In genomic region chr10:128694532-128694931, GRCh38 we compare ENCODE assay signal across 1 cellular context.
TF ChIP-seq lines count a peak whose summit lies in the region.

No MANE protein-coding gene starts in this region.

TF ChIP-seq in GM23338, 12 proteins besides CTCF, POLR2A, EP300 and RAD21 (continued from another document):
- TF ChIP-seq REST (IDR thresholded peaks at IDR 0.05; ENCODE audit: unreplicated experiment) (no peak), ZNF331 (CRISPR knock-in tag; IDR thresholded peaks at IDR 0.05; ENCODE audit: low read depth) (no peak), JUNB (IDR thresholded peaks at IDR 0.05; ENCODE audit: unreplicated experiment) (no peak), NANOG (IDR thresholded peaks at IDR 0.05; ENCODE audit: borderline replicate concordance) (no peak), POLR2AphosphoS5 (IDR thresholded peaks at IDR 0.05; ENCODE audit: low read depth) (no peak), CREB1 (CRISPR knock-in tag; IDR thresholded peaks at IDR 0.05; ENCODE audit: low read depth) (no peak), ETS1 (IDR thresholded peaks at IDR 0.05) (no peak), EZH2 (IDR thresholded peaks at IDR 0.05; ENCODE audit: low read depth, unreplicated experiment) (no peak)
